ENCODE assay signal across 22 cellular contexts in genomic region chr20:41447026-41447425, GRCh38.
A peak's percentile ranks its signal among the peaks of the same experiment; 100 is the strongest.
DNase-seq lines count a peak whose midpoint lies in the region; ATAC-seq and TF ChIP-seq lines count a peak whose summit lies in the region.
"Had no signal": no experiment of that assay in that cellular context is flagged by ENCODE, and none has a peak within 500 bp of the region (broad histone marks: within the 10 kb centered on the region; RNA-seq: fewer than 3 reads in every experiment).

No MANE protein-coding gene starts in this region.

- H3K36me3 Mint-ChIP-seq in activated naive CD8-positive, alpha-beta T cell treated with anti-CD3 and anti-CD28 coated beads for 36 hours = peaks cover 12% of the 10 kb centered on the region
- peaks cover 30% of the 10 kb centered on the region for H3K36me3 Mint-ChIP-seq in activated naive CD8-positive, alpha-beta T cell treated with anti-CD3 and anti-CD28 coated beads, Interleukin-2, amount 50 U/mL, for 24 hours (ENCODE audit: low read depth)
- H3K36me3 Mint-ChIP-seq in activated CD4-positive, alpha-beta T cell treated with anti-CD3 and anti-CD28 coated beads for 36 hours (ENCODE audit: low read depth) = peaks cover 56% of the 10 kb centered on the region

- peaks cover 21% of the 10 kb centered on the region for H3K4me1 ChIP-seq in psoas muscle
- H3K4me1 ChIP-seq: A549 had no signal

- H3K9me3 ChIP-seq in psoas muscle = no peaks in the 10 kb centered on the region
- H3K9me3 ChIP-seq: A549; BLaER1 treated with 17β-estradiol and CSF1 and Interleukin-3, amounts not matched to agents 10 nM and 100 nM had no signal

- H3K27ac Mint-ChIP-seq in activated naive CD8-positive, alpha-beta T cell treated with anti-CD3 and anti-CD28 coated beads for 36 hours = peak overlapping the region; percentile 3
- H3K27ac Mint-ChIP-seq in activated naive CD8-positive, alpha-beta T cell treated with anti-CD3 and anti-CD28 coated beads, Interleukin-2, amount 50 U/mL, for 24 hours = no peak overlapping the region
- H3K27ac Mint-ChIP-seq in activated CD4-positive, alpha-beta T cell treated with anti-CD3 and anti-CD28 coated beads for 36 hours = no peak overlapping the region
- H3K27ac Mint-ChIP-seq: B cell; CD4-positive, alpha-beta T cell; CD8-positive, alpha-beta T cell had no signal

- no peak overlapping the region for H3K27ac ChIP-seq in psoas muscle
- H3K27ac ChIP-seq: 22Rv1; A549; BLaER1 treated with 17β-estradiol and CSF1 and Interleukin-3, amounts not matched to agents 10 nM and 100 nM; C4-2B had no signal

- H3K4me3 ChIP-seq in psoas muscle = no peak overlapping the region
- H3K4me3 ChIP-seq: A549; BLaER1 treated with 17β-estradiol and CSF1 and Interleukin-3, amounts not matched to agents 10 nM and 100 nM; GM12878 had no signal

- no peaks in the 10 kb centered on the region for H3K27me3 Mint-ChIP-seq in activated naive CD8-positive, alpha-beta T cell treated with anti-CD3 and anti-CD28 coated beads for 36 hours
- no peaks in the 10 kb centered on the region for H3K27me3 Mint-ChIP-seq in activated naive CD8-positive, alpha-beta T cell treated with anti-CD3 and anti-CD28 coated beads, Interleukin-2, amount 50 U/mL, for 24 hours
- H3K27me3 Mint-ChIP-seq in activated CD4-positive, alpha-beta T cell treated with anti-CD3 and anti-CD28 coated beads for 36 hours = no peaks in the 10 kb centered on the region
- H3K27me3 Mint-ChIP-seq: B cell; CD4-positive, alpha-beta T cell had no signal

- CTCF ChIA-PET in activated CD4-positive, alpha-beta T cell treated with anti-CD3 and anti-CD28 coated beads for 36 hours (lab: Charles Lee) = interaction anchor here (0.8 to 0.9 kb wide), 2 partner anchors 9 to 162 kb away, joined by 3 read pairs; no protein-coding TSS in a partner anchor

- DNase-seq in activated naive CD8-positive, alpha-beta T cell treated with anti-CD3 and anti-CD28 coated beads for 36 hours = no peak
- DNase-seq in activated naive CD8-positive, alpha-beta T cell treated with anti-CD3 and anti-CD28 coated beads, Interleukin-2, amount 50 U/mL, for 24 hours = no peak
- DNase-seq in left kidney (ENCODE audit: low read depth, low spot score) (peak; percentile 33), psoas muscle (no peak)
- DNase-seq in activated CD4-positive, alpha-beta T cell treated with anti-CD3 and anti-CD28 coated beads for 36 hours = no peak
- DNase-seq: AML-193; CD4-positive, alpha-beta T cell; CD8-positive, alpha-beta T cell; DMS 273 treated with DMSO at 0.1 percent for 48 hours; DMS153; DMS53; DND-41; EL; GDM1 had no signal

- no peak for ATAC-seq in activated naive CD8-positive, alpha-beta T cell treated with anti-CD3 and anti-CD28 coated beads, Interleukin-2, amount 50 U/mL, for 24 hours
- ATAC-seq in psoas muscle (peak in 3 of 4 donors; percentile 26 to 37 (median 35)), GM18517 (IDR thresholded peaks at IDR 0.05; ENCODE audit: unreplicated experiment) (no peak), HG02981 (IDR thresholded peaks at IDR 0.05; ENCODE audit: unreplicated experiment) (no peak)
- no peak for ATAC-seq in activated CD4-positive, alpha-beta T cell treated with anti-CD3 and anti-CD28 coated beads for 36 hours
- ATAC-seq: A549; CD8-positive, alpha-beta T cell; GM12878 had no signal

- no peak for TF ChIP-seq CTCF in psoas muscle (IDR thresholded peaks at IDR 0.05)

- POLR2A ChIA-PET in activated CD4-positive, alpha-beta T cell treated with anti-CD3 and anti-CD28 coated beads for 36 hours (lab: Charles Lee) = interaction anchor here (0.7 kb wide), 1 partner anchor 171 kb away, joined by 3 read pairs; the partner anchor contains the start of gene CHD6

- intact Hi-C loops in psoas muscle (cut with DNase I) = no loop called here
- intact Hi-C loops in activated CD4-positive, alpha-beta T cell treated with anti-CD3 and anti-CD28 coated beads for 36 hours (cut with DNase I, micrococcal nuclease) = no loop called here

- H3K36me3 ChIP-seq in psoas muscle (ENCODE audit: insufficient read depth in 1 of 2, low read depth in 1 of 2) = peaks cover 6 to 93% of the 10 kb centered on the region in 2 donors

- H3K9me3 Mint-ChIP-seq in activated naive CD8-positive, alpha-beta T cell treated with anti-CD3 and anti-CD28 coated beads for 36 hours = no peaks in the 10 kb centered on the region
- no peaks in the 10 kb centered on the region for H3K9me3 Mint-ChIP-seq in activated naive CD8-positive, alpha-beta T cell treated with anti-CD3 and anti-CD28 coated beads, Interleukin-2, amount 50 U/mL, for 24 hours
- no peaks in the 10 kb centered on the region for H3K9me3 Mint-ChIP-seq in activated CD4-positive, alpha-beta T cell treated with anti-CD3 and anti-CD28 coated beads for 36 hours (ENCODE audit: low read depth)
- H3K9me3 Mint-ChIP-seq: CD4-positive, alpha-beta T cell; CD8-positive, alpha-beta T cell had no signal

- 41 to 70% (median 49%) methylated on average over 2 of the region's 2 CpGs for WGBS in psoas muscle, 3 donors

- H3K4me1 Mint-ChIP-seq in activated naive CD8-positive, alpha-beta T cell treated with anti-CD3 and anti-CD28 coated beads for 36 hours = peaks cover 17% of the 10 kb centered on the region
- H3K4me1 Mint-ChIP-seq in activated naive CD8-positive, alpha-beta T cell treated with anti-CD3 and anti-CD28 coated beads, Interleukin-2, amount 50 U/mL, for 24 hours = peaks cover 9% of the 10 kb centered on the region
- H3K4me1 Mint-ChIP-seq in activated CD4-positive, alpha-beta T cell treated with anti-CD3 and anti-CD28 coated beads for 36 hours = peaks cover 16% of the 10 kb centered on the region

- no peak overlapping the region for H3K4me3 Mint-ChIP-seq in activated naive CD8-positive, alpha-beta T cell treated with anti-CD3 and anti-CD28 coated beads for 36 hours
- H3K4me3 Mint-ChIP-seq in activated naive CD8-positive, alpha-beta T cell treated with anti-CD3 and anti-CD28 coated beads, Interleukin-2, amount 50 U/mL, for 24 hours = no peak overlapping the region
- no peak overlapping the region for H3K4me3 Mint-ChIP-seq in activated CD4-positive, alpha-beta T cell treated with anti-CD3 and anti-CD28 coated beads for 36 hours
- H3K4me3 Mint-ChIP-seq: B cell; CD4-positive, alpha-beta T cell; CD8-positive, alpha-beta T cell had no signal

- no peaks in the 10 kb centered on the region for H3K27me3 ChIP-seq in psoas muscle (ENCODE audit: insufficient read depth in 3 of 3, low read length in 2 of 3)
- H3K27me3 ChIP-seq: BLaER1 treated with 17β-estradiol and CSF1 and Interleukin-3, amounts not matched to agents 10 nM and 100 nM had no signal

Comparison
In these comparisons a context has a peak if more than half of its experiments do, and no peak if none do; other contexts are left out.
1. ATAC-seq: peak in psoas muscle (3 of 4); none in activated naive CD8-positive, alpha-beta T cell treated with anti-CD3 and anti-CD28 coated beads, Interleukin-2, amount 50 U/mL, for 24 hours (single experiment), activated CD4-positive, alpha-beta T cell treated with anti-CD3 and anti-CD28 coated beads for 36 hours (single experiment), GM18517 (single experiment) and HG02981 (single experiment).